Comparison of ENCODE assay signal across 14 cellular contexts in genomic region chr2:54461251-54461650, GRCh38. TPM values are rescaled to one million over a fixed set of nuclear protein-coding genes. Genes with fewer than 3 reads are reported as not detected.
DNase-seq lines count a peak whose midpoint lies in the region; ATAC-seq and TF ChIP-seq lines count a peak whose summit lies in the region.
"Had no signal": no experiment of that assay in that cellular context is flagged by ENCODE, and none has a peak within 500 bp of the region (broad histone marks: within the 10 kb centered on the region; RNA-seq: fewer than 3 reads in every experiment).

No MANE protein-coding gene starts in this region.

- DNase-seq in NCI-H345 (lab: John Stamatoyannopoulos, UW) = peak; percentile 27
- DNase-seq in NCI-H345 treated with DMSO at 0.1 percent for 48 hours (lab: John Stamatoyannopoulos, UW; ENCODE audit: unreplicated experiment) = no peak
- DNase-seq in choroid plexus epithelial cell (ENCODE audit: low read depth) = peak; percentile 83
- peak; percentile 75 for DNase-seq in iris pigment epithelial cell (ENCODE audit: low read depth)
- DNase-seq in thyroid gland = no peak
- DNase-seq in stimulated activated CD4-positive, alpha-beta T cell treated with anti-CD3 and anti-CD28 coated beads, Interleukin-2, amount 100 ng/mL, for 24 hours = no peak
- DNase-seq in SKM-1 (lab: John Stamatoyannopoulos, UW; ENCODE audit: unreplicated experiment) = no peak
- DNase-seq in natural killer cell = no peak
- DNase-seq: Caco-2, NCI-H1930, T-helper 1 cell had no signal

- no peaks in the 10 kb centered on the region for H3K9me3 ChIP-seq in thyroid gland
- H3K9me3 ChIP-seq: Caco-2 had no signal

- WGBS in thyroid gland, 2 donors = 47 to 56% methylated on average over 4 of the region's 4 CpGs

- no peak for TF ChIP-seq CTCF in choroid plexus epithelial cell (conservative IDR thresholded peaks at IDR 0.05; ENCODE audit: low read depth, low read length)
- TF ChIP-seq CTCF in thyroid gland (IDR thresholded peaks at IDR 0.05) = no peak
- no peak for TF ChIP-seq CTCF in natural killer cell (IDR thresholded peaks at IDR 0.05)

- H3K4me3 Mint-ChIP-seq in natural killer cell = no peak overlapping the region
- H3K4me3 Mint-ChIP-seq: activated T-helper 17 cell treated with anti-CD3 and anti-CD28 coated beads, Interleukin-2, amount 50 U/mL, for 72 hours had no signal

- no peaks in the 10 kb centered on the region for H3K36me3 Mint-ChIP-seq in natural killer cell

- no peaks in the 10 kb centered on the region for H3K27me3 ChIP-seq in thyroid gland
- H3K27me3 ChIP-seq: cardiac muscle cell had no signal

- ATAC-seq in natural killer cell = no peak
- ATAC-seq: activated T-helper 17 cell treated with anti-CD3 and anti-CD28 coated beads, Interleukin-2, amount 50 U/mL, for 72 hours had no signal

- intact Hi-C loops in thyroid gland (cut with DNase I) = no loop called here
- intact Hi-C loops in natural killer cell (cut with micrococcal nuclease) = no loop called here

- peaks cover 9% of the 10 kb centered on the region in 2 donors for H3K4me1 Mint-ChIP-seq in natural killer cell
- H3K4me1 Mint-ChIP-seq: activated T-helper 17 cell treated with anti-CD3 and anti-CD28 coated beads, Interleukin-2, amount 50 U/mL, for 72 hours had no signal

- H3K27ac Mint-ChIP-seq in natural killer cell = no peak overlapping the region
- H3K27ac Mint-ChIP-seq: activated T-helper 17 cell treated with anti-CD3 and anti-CD28 coated beads, Interleukin-2, amount 50 U/mL, for 72 hours had no signal

- peak overlapping the region in 2 of 3 donors; percentile 97 to 98 for H3K27ac ChIP-seq in thyroid gland
- H3K27ac ChIP-seq: cardiac muscle cell, epithelial cell of prostate had no signal

- no peaks in the 10 kb centered on the region for H3K9me3 Mint-ChIP-seq in natural killer cell
- H3K9me3 Mint-ChIP-seq: activated T-helper 17 cell treated with anti-CD3 and anti-CD28 coated beads, Interleukin-2, amount 50 U/mL, for 72 hours had no signal

- TF ChIP-seq POLR2A in thyroid gland (IDR thresholded peaks at IDR 0.05) = no peak

- H3K27me3 Mint-ChIP-seq in natural killer cell (ENCODE audit: low read depth in 2 of 2) = peaks cover 43 to 62% of the 10 kb centered on the region in 2 donors

- no peaks in the 10 kb centered on the region for H3K36me3 ChIP-seq in thyroid gland
- H3K36me3 ChIP-seq: cardiac muscle cell had no signal

- peaks cover 35 to 39% of the 10 kb centered on the region in 2 donors for H3K4me1 ChIP-seq in thyroid gland
- H3K4me1 ChIP-seq: Caco-2 had no signal

- H3K4me3 ChIP-seq in choroid plexus epithelial cell (ENCODE audit: low read depth, low read length) (no peak overlapping the region), thyroid gland (replicated peaks in 1 of 3) (no peak overlapping the region)
- H3K4me3 ChIP-seq: cardiac muscle cell had no signal

RNA-seq across cellular contexts. Expression of gene SPTBN1, which starts 5.1 kb away (rescaled TPM):
- total RNA-seq in thyroid gland (100 to 1,000 TPM; 381 to 513 (median 419) TPM), natural killer cell (100 to 1,000 TPM in 1 of 3 donors, 10 to 100 TPM in 2; 65.7 to 142 (median 68.3) TPM)

Comparison
In these comparisons a context has a peak if more than half of its experiments do, and no peak if none do; other contexts are left out.
1. DNase-seq: peak in NCI-H345 (single experiment), choroid plexus epithelial cell (single experiment) and iris pigment epithelial cell (single experiment); none in NCI-H345 treated with DMSO at 0.1 percent for 48 hours (single experiment), thyroid gland (0 of 2), stimulated activated CD4-positive, alpha-beta T cell treated with anti-CD3 and anti-CD28 coated beads, Interleukin-2, amount 100 ng/mL, for 24 hours (0 of 2), SKM-1 (single experiment) and natural killer cell (single experiment).